In the genomic region with DNA sequence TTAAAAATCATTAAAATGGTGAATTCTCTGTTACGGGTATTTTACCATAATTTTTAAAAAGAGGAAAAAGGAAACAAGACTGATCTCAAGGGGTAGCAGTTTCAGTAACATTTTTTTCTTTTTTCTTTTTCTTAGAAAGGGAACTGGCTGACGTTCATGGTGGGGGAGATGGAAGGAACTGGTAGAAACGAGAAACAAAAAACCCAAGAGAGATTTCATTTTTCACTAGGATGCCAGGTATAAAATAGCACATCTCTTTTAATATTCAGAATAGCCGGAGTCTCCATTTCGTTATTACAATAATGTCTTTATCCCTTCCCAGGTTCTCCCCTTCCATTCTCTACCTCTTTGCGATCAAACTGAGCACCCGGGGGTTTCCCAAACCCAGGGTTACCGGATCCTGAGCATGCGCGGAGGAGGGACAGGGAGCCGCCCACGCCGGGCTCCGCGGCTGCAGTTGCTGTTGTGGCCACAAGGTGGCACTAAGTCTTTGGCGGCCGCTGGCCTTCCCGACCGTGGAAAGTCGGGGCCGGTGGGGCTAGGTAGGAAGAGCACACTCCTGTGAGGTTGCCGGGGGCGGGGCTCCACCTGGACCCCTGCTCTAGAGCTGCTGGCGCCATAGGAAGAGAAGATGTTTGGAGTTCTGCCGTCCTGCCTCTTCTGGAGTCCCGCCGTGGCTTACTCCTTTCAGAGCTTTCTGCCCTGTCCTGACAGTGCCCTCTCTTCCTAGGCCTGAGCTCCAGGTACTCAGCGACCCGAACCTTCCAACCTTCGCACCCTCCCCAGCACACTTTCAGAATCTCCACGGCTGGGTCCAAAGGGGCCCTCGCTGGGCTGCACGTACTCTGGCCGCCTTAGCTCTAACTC, we compare ENCODE assay signal across 9 cellular contexts.
DNase-seq lines count a peak whose midpoint lies in the region; ATAC-seq and TF ChIP-seq lines count a peak whose summit lies in the region.
"Had no signal": no experiment of that assay in that cellular context is flagged by ENCODE, and none has a peak within 500 bp of the region (broad histone marks: within the 10 kb centered on the region; RNA-seq: fewer than 3 reads in every experiment).

No MANE protein-coding gene starts in this region.

- TF ChIP-seq CTCF in choroid plexus epithelial cell (conservative IDR thresholded peaks at IDR 0.05; ENCODE audit: low read depth, low read length), result peak; percentile 97

- DNase-seq in NCI-H2196 (lab: John Stamatoyannopoulos, UW; ENCODE audit: unreplicated experiment) (peak; percentile 41), NCI-H2196 treated with DMSO at 0.1 percent for 48 hours (lab: John Stamatoyannopoulos, UW; ENCODE audit: unreplicated experiment) (no peak), NCI-H2171 treated with DMSO at 0.1 percent for 48 hours (lab: John Stamatoyannopoulos, UW) (peak; percentile 48), choroid plexus epithelial cell (ENCODE audit: low read depth) (peak; percentile 75), left lobe of liver (ENCODE audit: low spot score) (peak; percentile 89)
- peak; percentile 88 to 91 for DNase-seq in activated CD4-positive, alpha-beta T cell treated with anti-CD3 and anti-CD28 coated beads for 4 hours
- DNase-seq in stimulated activated CD4-positive, alpha-beta T cell treated with anti-CD3 and anti-CD28 coated beads, Interleukin-1b, Interleukin-23, amount 100 ng/mL, for 48 hours, result peak; percentile 87

- peak; percentile 86 for ATAC-seq in HG02943 (IDR thresholded peaks at IDR 0.05; ENCODE audit: low read depth, unreplicated experiment)
- peak; percentile 98 for ATAC-seq in left lobe of liver

- H3K4me3 ChIP-seq in choroid plexus epithelial cell (ENCODE audit: low read depth, low read length), result peak overlapping the region; percentile 50
- H3K4me3 ChIP-seq: BLaER1 treated with 17β-estradiol and CSF1 and Interleukin-3, amounts not matched to agents 10 nM and 100 nM had no signal
